ENCODE assay signal across 18 cellular contexts in the genomic region with DNA sequence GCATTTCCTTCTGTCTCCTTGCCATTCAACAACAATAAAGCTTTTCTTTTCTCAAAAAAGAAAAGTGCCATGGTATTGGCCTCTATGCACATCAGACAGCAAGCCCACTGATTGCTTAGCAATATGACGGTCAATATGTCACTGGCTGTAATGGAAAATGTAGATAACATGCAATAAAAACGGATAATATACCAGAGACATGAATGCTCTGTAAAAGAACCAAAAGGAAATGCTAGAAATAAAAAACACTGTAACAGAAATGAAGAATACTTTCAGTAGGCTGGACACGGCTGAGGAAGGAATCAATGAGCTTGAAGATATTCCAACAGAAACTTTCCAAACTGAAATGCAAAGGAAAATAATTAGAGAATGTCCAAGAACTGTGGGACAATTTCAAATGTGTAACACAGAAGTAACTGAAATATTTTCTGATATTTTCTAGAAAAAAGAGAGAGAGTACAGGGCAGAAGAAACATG. TPM values are rescaled to one million over a fixed set of nuclear protein-coding genes. Genes with fewer than 3 reads are reported as not detected.
DNase-seq lines count a peak whose midpoint lies in the region; ATAC-seq and TF ChIP-seq lines count a peak whose summit lies in the region.
"Had no signal": no experiment of that assay in that cellular context is flagged by ENCODE, and none has a peak within 500 bp of the region (broad histone marks: within the 10 kb centered on the region; RNA-seq: fewer than 3 reads in every experiment).

No MANE protein-coding gene starts in this region.

- H3K27ac Mint-ChIP-seq in natural killer cell: peak overlapping the region; percentile 22 to 52
- peak overlapping the region in 1 of 2 donors; percentile 30 for H3K27ac Mint-ChIP-seq in natural killer cell treated with Interleukin-12 subunit alpha and Interleukin-12 subunit beta and Interleukin-15 and Interleukin-18, amount 100 ng/mL, for 72 hours
- peak overlapping the region; percentile 49 for H3K27ac Mint-ChIP-seq in activated T-helper 2 cell treated with anti-CD3 and anti-CD28 coated beads, Interferon-gamma antibody, Interleukin-2, Interleukin-4, amounts not matched to agents 10 μg/mL and 5 μg/mL and 100 μg/mL, durations not matched to agents 14 hours and 24 hours and 36 hours

- H3K27me3 ChIP-seq in transverse colon (no peaks in the 10 kb centered on the region), WERI-Rb-1 (ENCODE audit: insufficient read depth, low read depth, severe bottlenecking) (no peaks in the 10 kb centered on the region)

- TF ChIP-seq EP300 in transverse colon (IDR thresholded peaks at IDR 0.05; ENCODE audit: low read depth): no peak

- no peaks in the 10 kb centered on the region for H3K27me3 Mint-ChIP-seq in natural killer cell (ENCODE audit: low read depth in 2 of 2)
- no peaks in the 10 kb centered on the region for H3K27me3 Mint-ChIP-seq in natural killer cell treated with Interleukin-12 subunit alpha and Interleukin-12 subunit beta and Interleukin-15 and Interleukin-18, amount 100 ng/mL, for 72 hours
- no peaks in the 10 kb centered on the region for H3K27me3 Mint-ChIP-seq in activated T-helper 2 cell treated with anti-CD3 and anti-CD28 coated beads, Interferon-gamma antibody, Interleukin-2, Interleukin-4, amounts not matched to agents 10 μg/mL and 5 μg/mL and 100 μg/mL, durations not matched to agents 14 hours and 24 hours and 36 hours (ENCODE audit: low read depth)

- H3K36me3 Mint-ChIP-seq in natural killer cell: peaks cover 21% of the 10 kb centered on the region
- peaks cover 8% of the 10 kb centered on the region for H3K36me3 Mint-ChIP-seq in natural killer cell treated with Interleukin-12 subunit alpha and Interleukin-12 subunit beta and Interleukin-15 and Interleukin-18, amount 100 ng/mL, for 72 hours
- peaks cover 68% of the 10 kb centered on the region for H3K36me3 Mint-ChIP-seq in activated T-helper 2 cell treated with anti-CD3 and anti-CD28 coated beads, Interferon-gamma antibody, Interleukin-2, Interleukin-4, amounts not matched to agents 10 μg/mL and 5 μg/mL and 100 μg/mL, durations not matched to agents 14 hours and 24 hours and 36 hours (ENCODE audit: low read depth)

- H3K4me3 ChIP-seq in transverse colon (no peak overlapping the region), WERI-Rb-1 (ENCODE audit: low read depth, low read length) (no peak overlapping the region)

- WGBS in transverse colon (ENCODE audit: low coverage in 1 of 2), 2 donors: 53 to 60% methylated on average over 3 of the region's 3 CpGs

- ATAC-seq in natural killer cell (no peak), left colon (peak; percentile 57), GM19397 (IDR thresholded peaks at IDR 0.05; ENCODE audit: unreplicated experiment) (no peak)
- ATAC-seq in natural killer cell treated with Interleukin-12 subunit alpha and Interleukin-12 subunit beta and Interleukin-15 and Interleukin-18, amount 100 ng/mL, for 72 hours: no peak

- TF ChIP-seq POLR2A in transverse colon (IDR thresholded peaks at IDR 0.05): no peak

- H3K9me3 Mint-ChIP-seq in natural killer cell: peaks cover 2 to 8% of the 10 kb centered on the region in 2 donors
- H3K9me3 Mint-ChIP-seq in natural killer cell treated with Interleukin-12 subunit alpha and Interleukin-12 subunit beta and Interleukin-15 and Interleukin-18, amount 100 ng/mL, for 72 hours: peaks cover 5% of the 10 kb centered on the region
- H3K9me3 Mint-ChIP-seq in activated T-helper 2 cell treated with anti-CD3 and anti-CD28 coated beads, Interferon-gamma antibody, Interleukin-2, Interleukin-4, amounts not matched to agents 10 μg/mL and 5 μg/mL and 100 μg/mL, durations not matched to agents 14 hours and 24 hours and 36 hours: peaks cover 26% of the 10 kb centered on the region

- H3K4me3 Mint-ChIP-seq in natural killer cell: no peak overlapping the region
- no peak overlapping the region for H3K4me3 Mint-ChIP-seq in natural killer cell treated with Interleukin-12 subunit alpha and Interleukin-12 subunit beta and Interleukin-15 and Interleukin-18, amount 100 ng/mL, for 72 hours
- no peak overlapping the region for H3K4me3 Mint-ChIP-seq in activated T-helper 2 cell treated with anti-CD3 and anti-CD28 coated beads, Interferon-gamma antibody, Interleukin-2, Interleukin-4, amounts not matched to agents 10 μg/mL and 5 μg/mL and 100 μg/mL, durations not matched to agents 14 hours and 24 hours and 36 hours (ENCODE audit: low read depth)

- DNase-seq in natural killer cell: no peak
- DNase-seq in natural killer cell treated with Interleukin-12 subunit alpha and Interleukin-12 subunit beta and Interleukin-15 and Interleukin-18, amount 100 ng/mL, for 72 hours (ENCODE audit: low spot score): no peak
- no peak for DNase-seq in activated T-helper 2 cell treated with anti-CD3 and anti-CD28 coated beads, Interferon-gamma antibody, Interleukin-2, Interleukin-4, amounts not matched to agents 10 μg/mL and 5 μg/mL and 100 μg/mL, durations not matched to agents 14 hours and 24 hours and 36 hours (ENCODE audit: low spot score)
- DNase-seq in left colon: no peak
- DNase-seq in transverse colon: no peak
- no peak for DNase-seq in HUDEP-2 (lab: John Stamatoyannopoulos, UW; ENCODE audit: unreplicated experiment in 76 of 76)
- DNase-seq in WERI-Rb-1: no peak
- DNase-seq: COR-L47, DMS153, EL, IMR-90, Kasumi-1, NCI-H1105, NCI-H1694, NCI-H2227 treated with DMSO at 0.1 percent for 48 hours, NCI-H524 treated with DMSO at 0.1 percent for 48 hours, SHP77 had no signal

- no peaks in the 10 kb centered on the region for H3K9me3 ChIP-seq in transverse colon
- H3K9me3 ChIP-seq in WERI-Rb-1 (ENCODE audit: severe bottlenecking): no peaks in the 10 kb centered on the region

- H3K4me1 ChIP-seq in transverse colon: peaks cover 6 to 53% (median 16%) of the 10 kb centered on the region in 4 donors

- intact Hi-C loops in natural killer cell (cut with micrococcal nuclease) (loop anchor here (10.0 kb wide), 1 partner anchor 109 kb away; no protein-coding TSS in a partner anchor), left colon (cut with DNase I, micrococcal nuclease) (no loop called here), transverse colon (cut with DNase I; ENCODE audit: low total_unique reads) (no loop called here)
- intact Hi-C loops in activated T-helper 2 cell treated with anti-CD3 and anti-CD28 coated beads, Interferon-gamma antibody, Interleukin-2, Interleukin-4, amounts not matched to agents 10 μg/mL and 5 μg/mL and 100 μg/mL, durations not matched to agents 14 hours and 24 hours and 36 hours (cut with micrococcal nuclease): no loop called here

- TF ChIP-seq CTCF in natural killer cell (IDR thresholded peaks at IDR 0.05) (no peak), transverse colon (IDR thresholded peaks at IDR 0.05) (no peak), WERI-Rb-1 (IDR thresholded peaks at IDR 0.05; ENCODE audit: low read depth, low read length) (no peak)

- in situ Hi-C loops in transverse colon (cut with MboI; ENCODE audit: low pct_ligation_motif_present in 1 of 4, low pct_unique_long_range_greater_than_20kb in 1 of 4, low sequenced_read_pairs in 3 of 4): no loop called here

- H3K27ac ChIP-seq in transverse colon (peak overlapping the region; percentile 1 to 29 (median 16)), WERI-Rb-1 (no peak overlapping the region)

- no peaks in the 10 kb centered on the region for H3K36me3 ChIP-seq in transverse colon
- H3K36me3 ChIP-seq in WERI-Rb-1: peaks cover 9% of the 10 kb centered on the region

- peaks cover 60 to 61% of the 10 kb centered on the region in 2 donors for H3K4me1 Mint-ChIP-seq in natural killer cell
- H3K4me1 Mint-ChIP-seq in natural killer cell treated with Interleukin-12 subunit alpha and Interleukin-12 subunit beta and Interleukin-15 and Interleukin-18, amount 100 ng/mL, for 72 hours (ENCODE audit: low read depth in 2 of 2): peaks cover 36 to 53% of the 10 kb centered on the region in 2 donors
- H3K4me1 Mint-ChIP-seq in activated T-helper 2 cell treated with anti-CD3 and anti-CD28 coated beads, Interferon-gamma antibody, Interleukin-2, Interleukin-4, amounts not matched to agents 10 μg/mL and 5 μg/mL and 100 μg/mL, durations not matched to agents 14 hours and 24 hours and 36 hours (ENCODE audit: low read depth): peaks cover 47% of the 10 kb centered on the region

RNA-seq across cellular contexts. Expression of gene PTBP3, which starts 10.0 kb away (rescaled TPM):
- total RNA-seq in natural killer cell: 100 to 1,000 TPM; 135 to 156 (median 140) TPM
- 100 to 1,000 TPM; 123 to 143 TPM for total RNA-seq in natural killer cell treated with Interleukin-12 subunit alpha and Interleukin-12 subunit beta and Interleukin-15 and Interleukin-18, amount 100 ng/mL, for 72 hours
- 108 and 116 TPM in 2 replicates for total RNA-seq in activated T-helper 2 cell treated with anti-CD3 and anti-CD28 coated beads, Interferon-gamma antibody, Interleukin-2, Interleukin-4, amounts not matched to agents 10 μg/mL and 5 μg/mL and 100 μg/mL, durations not matched to agents 14 hours and 24 hours and 36 hours
- total RNA-seq in left colon: 100 to 1,000 TPM; 117 to 126 TPM
- 10 to 100 TPM; 25.3 to 96.9 (median 54.7) TPM for total RNA-seq in transverse colon

RNA-seq across cellular contexts. Expression of gene HSDL2, which starts 56.5 kb away (rescaled TPM):
- 10 to 100 TPM in 1 of 3 donors, 1 to 10 TPM in 2; 7.9 to 18.3 (median 8.6) TPM for total RNA-seq in natural killer cell
- total RNA-seq in natural killer cell treated with Interleukin-12 subunit alpha and Interleukin-12 subunit beta and Interleukin-15 and Interleukin-18, amount 100 ng/mL, for 72 hours: 10 to 100 TPM; 15.6 to 19.6 TPM
- total RNA-seq in activated T-helper 2 cell treated with anti-CD3 and anti-CD28 coated beads, Interferon-gamma antibody, Interleukin-2, Interleukin-4, amounts not matched to agents 10 μg/mL and 5 μg/mL and 100 μg/mL, durations not matched to agents 14 hours and 24 hours and 36 hours: 20.4 and 21.8 TPM in 2 replicates
- 10 to 100 TPM; 41.1 to 54.4 TPM for total RNA-seq in left colon
- total RNA-seq in transverse colon: 10 to 100 TPM; 24.9 to 46.4 (median 28.8) TPM
